In the genomic region with DNA sequence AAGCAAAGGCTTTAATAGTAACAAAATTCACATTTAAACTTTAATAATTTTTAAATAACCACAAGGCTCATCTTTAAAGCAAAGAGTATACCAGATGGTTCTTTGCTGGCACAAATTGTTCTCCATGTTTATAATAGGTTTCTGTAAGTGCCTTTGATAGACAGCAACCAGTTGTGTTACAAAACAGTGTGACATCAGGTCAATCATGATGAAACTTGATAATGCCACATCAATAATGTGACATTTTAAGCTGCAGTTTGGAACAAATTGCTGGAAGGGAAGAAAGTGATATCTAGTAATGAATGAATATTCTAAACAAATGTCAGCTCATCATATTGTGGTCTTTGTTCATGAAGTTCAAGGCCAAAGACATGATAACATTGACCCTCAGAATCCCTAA, we compare ENCODE assay signal across 30 cellular contexts.
"Had no signal": no experiment of that assay in that cellular context is flagged by ENCODE, and none has a peak within 500 bp of the region (broad histone marks: within the 10 kb centered on the region; RNA-seq: fewer than 3 reads in every experiment).

No MANE protein-coding gene starts in this region.

- H3K9me3 ChIP-seq: adrenal gland, ascending aorta, body of pancreas, breast epithelium had no signal

- H3K4me3 ChIP-seq: adrenal gland, ascending aorta, body of pancreas, breast epithelium, cardiac muscle cell had no signal

- DNase-seq: activated effector memory CD4-positive, alpha-beta T cell treated with anti-CD3 and anti-CD28 coated beads, Interleukin-2, amount 50 U/mL, for 16 hours; activated effector memory CD4-positive, alpha-beta T cell treated with Interleukin-2 at 50 U/mL for 16 hours; activated gamma-delta T cell; activated gamma-delta T cell treated with Interleukin-2 at 50 U/mL for 16 hours; activated naive CD4-positive, alpha-beta T cell; activated naive CD4-positive, alpha-beta T cell treated with anti-CD3 and anti-CD28 coated beads for 36 hours; activated naive CD4-positive, alpha-beta T cell treated with anti-CD3 and anti-CD28 coated beads, Interleukin-2, amount 10 ng/mL, durations not matched to agents 7 days and 5 days; activated naive CD4-positive, alpha-beta T cell treated with anti-CD3 and anti-CD28 coated beads, Interleukin-2, amount 50 U/mL, for 16 hours; activated naive CD4-positive, alpha-beta T cell treated with Interleukin-2 at 50 U/mL for 16 hours; activated naive CD8-positive, alpha-beta T cell treated with anti-CD3 and anti-CD28 coated beads for 36 hours; activated naive CD8-positive, alpha-beta T cell treated with anti-CD3 and anti-CD28 coated beads, Interleukin-2, amount 10 ng/mL, durations not matched to agents 7 days and 5 days; activated naive CD8-positive, alpha-beta T cell treated with anti-CD3 and anti-CD28 coated beads, Interleukin-2, amount 50 U/mL, for 24 hours; activated T-cell treated with anti-CD3 and anti-CD28 coated beads, Interleukin-2, amount 50 U/mL, for 1 hour; activated T-cell treated with anti-CD3 and anti-CD28 coated beads, Interleukin-2, amount 50 U/mL, for 24 hours; activated T-cell treated with anti-CD3 and anti-CD28 coated beads, Interleukin-2, amount 50 U/mL, for 4 hours; activated T-cell treated with anti-CD3 and anti-CD28 coated beads, Interleukin-2, amount 50 U/mL, for 48 hours; activated T-cell treated with anti-CD3 and anti-CD28 coated beads, Interleukin-2, amount 50 U/mL, for 72 hours; adrenal gland; amniotic stem cell; amygdala; anterior cingulate cortex; aorta; body of pancreas; caudate nucleus; central memory CD4-positive, alpha-beta T cell; cerebellar nuclear complex had no signal

- H3K27ac ChIP-seq: adrenal gland, ascending aorta, body of pancreas, breast epithelium, cardiac muscle cell had no signal

- H3K36me3 ChIP-seq: adrenal gland, ascending aorta, brain microvascular endothelial cell, breast epithelium, cardiac muscle cell had no signal

- H3K27me3 ChIP-seq: adrenal gland, ascending aorta, body of pancreas, brain microvascular endothelial cell, breast epithelium, cardiac muscle cell had no signal
